15 cellular contexts compared by ENCODE assay signal in the genomic region with DNA sequence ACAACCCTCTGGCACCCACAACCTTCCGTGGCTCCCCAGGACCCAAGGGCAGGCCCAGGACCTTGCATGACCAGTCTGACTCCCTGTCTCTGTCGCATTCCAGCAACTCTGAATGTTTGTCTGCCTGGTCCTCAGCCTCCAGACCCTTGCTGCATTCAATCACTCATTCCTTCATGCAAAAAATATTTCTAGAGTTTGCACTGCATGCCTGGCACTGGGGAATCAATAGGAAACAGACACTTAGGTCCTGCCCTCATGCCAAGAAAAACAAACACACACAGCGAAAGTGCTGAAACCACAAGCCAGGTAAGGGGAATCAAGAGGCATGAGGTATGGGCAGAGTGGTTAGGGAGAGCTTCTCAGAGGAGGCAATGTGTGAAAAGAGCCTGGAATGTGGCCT. TPM values are rescaled to one million over a fixed set of nuclear protein-coding genes. Genes with fewer than 3 reads are reported as not detected.
A peak's percentile ranks its signal among the peaks of the same experiment; 100 is the strongest.
DNase-seq lines count a peak whose midpoint lies in the region; ATAC-seq and TF ChIP-seq lines count a peak whose summit lies in the region.
"Not testable (repeated sequence)": the region's sequence is repeated elsewhere in the genome, so short reads cannot be mapped to it uniquely, and the experiment has no call there.
"Had no signal": no experiment of that assay in that cellular context is flagged by ENCODE, and none has a peak within 500 bp of the region (broad histone marks: within the 10 kb centered on the region; RNA-seq: fewer than 3 reads in every experiment).

No MANE protein-coding gene starts in this region.

- not testable (repeated sequence) for H3K4ac ChIP-seq in H9 (ENCODE audit: low read depth, low read length)

- H3K4me2 ChIP-seq in H9 (ENCODE audit: insufficient read depth, insufficient read length, low read length); PC-9: not testable (repeated sequence)

- H3K4me1 ChIP-seq in H9 (ENCODE audit: insufficient read depth, low read length); PC-9 (replicated peaks; ENCODE audit: insufficient read depth); left lung; lung (ENCODE audit: control insufficient read depth in 2 of 2, insufficient read depth in 2 of 2, low read length in 2 of 2): not testable (repeated sequence)
- H3K4me1 ChIP-seq in upper lobe of left lung, result peaks cover 0 to 10% (median 0%) of the 10 kb centered on the region in 4 donors

- not testable (repeated sequence) for H3K4me3 ChIP-seq in PC-9, left lung, lung, upper lobe of left lung

- not testable (repeated sequence) for H2BK15ac ChIP-seq in H9 (ENCODE audit: low read depth, low read length)

- not testable (repeated sequence) for H4K5ac ChIP-seq in H9 (ENCODE audit: insufficient read length, low read depth, low read length)

- H2BK120ac ChIP-seq in H9 (ENCODE audit: low read depth, low read length, poor library complexity, severe bottlenecking), result not testable (repeated sequence)

- TF ChIP-seq EP300 in upper lobe of left lung (IDR thresholded peaks at IDR 0.05), result peak in 1 of 4 donors; percentile 50

- H2BK12ac ChIP-seq in H9 (ENCODE audit: insufficient read length, low read depth, low read length), result not testable (repeated sequence)

- not testable (repeated sequence) for BruUV-seq in PC-9 (replicated peaks; lab: Mats Ljungman, UMichigan)

- not testable (repeated sequence) for TF ChIP-seq CTCF in H9 (conservative IDR thresholded peaks at IDR 0.05); PC-9 (conservative IDR thresholded peaks at IDR 0.05); left lung (IDR thresholded peaks at IDR 0.05); lung (IDR thresholded peaks at IDR 0.05; ENCODE audit: control extremely low read depth, extremely low read depth); progenitor cell of endocrine pancreas (IDR thresholded peaks at IDR 0.05; ENCODE audit: unreplicated experiment); upper lobe of left lung (IDR thresholded peaks at IDR 0.05)

- H3K56ac ChIP-seq in H9 (ENCODE audit: insufficient read length, low read depth, low read length), result not testable (repeated sequence)

- DNase-seq in H9 (peak; percentile 0), PC-9 (peak; percentile 60 to 69), islet precursor cell (peak; percentile 46), lung (ENCODE audit: low spot score) (peak; percentile 77), upper lobe of left lung (peak in 1 of 2 donors; percentile 54)
- DNase-seq in left lung; progenitor cell of endocrine pancreas (ENCODE audit: low spot score, unreplicated experiment): not testable (repeated sequence)

- H2BK5ac ChIP-seq in H9 (ENCODE audit: insufficient read length, low read length), result not testable (repeated sequence)

- H3K9me2 ChIP-seq in PC-9 (ENCODE audit: insufficient read depth), result not testable (repeated sequence)

- not testable (repeated sequence) for H3K23me2 ChIP-seq in H9 (ENCODE audit: insufficient read length, low read depth, low read length, poor library complexity, severe bottlenecking)

- H3K14ac ChIP-seq in H9 (ENCODE audit: insufficient read depth, low read length), result not testable (repeated sequence)

- not testable (repeated sequence) for H3F3A ChIP-seq in PC-9 (ENCODE audit: insufficient read depth, low read depth)

- ATAC-seq in left lung; lung (ENCODE audit: insufficient read depth, low FRiP score); upper lobe of left lung (ENCODE audit: low FRiP score in 2 of 2): not testable (repeated sequence)

- intact Hi-C loops in PC-9 (cut with micrococcal nuclease; ENCODE audit: unreplicated experiment); left lung (cut with DNase I): not testable (repeated sequence)

- H3K18ac ChIP-seq in H9 (ENCODE audit: insufficient read length, low read depth, low read length), result not testable (repeated sequence)

- POLR2A ChIA-PET in PC-9 (lab: Charles Lee; ENCODE audit: unreplicated experiment), result not testable (repeated sequence)

- H3K9me3 Mint-ChIP-seq in H9; progenitor cell of endocrine pancreas (ENCODE audit: low read depth): not testable (repeated sequence)

- H3K27ac Mint-ChIP-seq in H9, result not testable (repeated sequence)
- H3K27ac Mint-ChIP-seq in progenitor cell of endocrine pancreas, result peak overlapping the region; percentile 54

- H3K36me3 Mint-ChIP-seq in H9 (ENCODE audit: insufficient read depth in 1 of 3, low read depth in 3 of 3); progenitor cell of endocrine pancreas (ENCODE audit: insufficient read depth): not testable (repeated sequence)

- not testable (repeated sequence) for H3T11ph ChIP-seq in H9 (ENCODE audit: low read length)

- H3K79me1 ChIP-seq in H9 (ENCODE audit: insufficient read depth, low read depth, low read length, poor library complexity, severe bottlenecking), result not testable (repeated sequence)

- TF ChIP-seq POLR2A in upper lobe of left lung (IDR thresholded peaks at IDR 0.05), result not testable (repeated sequence)

- CTCF ChIA-PET in PC-9 (lab: Charles Lee), result not testable (repeated sequence)

- not testable (repeated sequence) for H2AFZ ChIP-seq in H9 (ENCODE audit: low read length); PC-9

- H3K9me3 ChIP-seq in H9 (ENCODE audit: control insufficient read depth, low read depth, low read length); PC-9 (ENCODE audit: insufficient read depth, low read depth); left lung; lung (ENCODE audit: control insufficient read depth in 2 of 2, insufficient read depth in 1 of 2, low read length in 1 of 2); upper lobe of left lung: not testable (repeated sequence)

- whole genome bisulfite sequencing in H9 (ENCODE audit: extremely low coverage, insufficient read length, low lambda C conversion rate), result no CpG with 5 or more reads among the region's 3 CpGs
- 68 to 75% methylated on average over 3 of the region's 3 CpGs for WGBS in lung, 2 donors
- WGBS in upper lobe of left lung, 2 donors, result 48 to 76% methylated on average over 3 of the region's 3 CpGs

- H3K27me3 ChIP-seq in H9 (ENCODE audit: insufficient read depth, low read length); PC-9 (ENCODE audit: insufficient read depth, low read depth); left lung; lung (ENCODE audit: control insufficient read depth, insufficient read depth); upper lobe of left lung: not testable (repeated sequence)

- not testable (repeated sequence) for H3K27ac ChIP-seq in H9 (ENCODE audit: insufficient read length, low read depth, low read length); PC-9; lung (ENCODE audit: low read depth in 1 of 2, low read length in 1 of 2)
- H3K27ac ChIP-seq in left lung, result peak overlapping the region; percentile 23 to 48
- H3K27ac ChIP-seq in upper lobe of left lung, result peak overlapping the region; percentile 44 to 85 (median 58)

- H4K20me1 ChIP-seq in H9 (ENCODE audit: control insufficient read depth, insufficient read depth, insufficient read length); PC-9 (ENCODE audit: insufficient read depth): not testable (repeated sequence)

- H3K4me1 Mint-ChIP-seq in H9, result not testable (repeated sequence)
- peaks cover 13% of the 10 kb centered on the region for H3K4me1 Mint-ChIP-seq in progenitor cell of endocrine pancreas (ENCODE audit: low read depth)

- not testable (repeated sequence) for H4K91ac ChIP-seq in H9 (ENCODE audit: insufficient read length, low read depth, low read length)

- H3K9ac ChIP-seq in H9 (ENCODE audit: extremely low read depth, insufficient read length, low read length), result not testable (repeated sequence)

- not testable (repeated sequence) for H3K79me2 ChIP-seq in H9 (ENCODE audit: insufficient read depth, low read length); PC-9 (ENCODE audit: low read depth)

- not testable (repeated sequence) for H3K4me3 Mint-ChIP-seq in H9; progenitor cell of endocrine pancreas (ENCODE audit: low read depth)

- not testable (repeated sequence) for H3K36me3 ChIP-seq in PC-9 (ENCODE audit: low read depth); left lung; lung (ENCODE audit: control insufficient read depth in 2 of 2, insufficient read depth in 2 of 2, low read length in 2 of 2); upper lobe of left lung

- not testable (repeated sequence) for H4K8ac ChIP-seq in H9 (replicated peaks; ENCODE audit: insufficient read length, low read depth, low read length)

- H3K27me3 Mint-ChIP-seq in H9 (ENCODE audit: low read depth); progenitor cell of endocrine pancreas: not testable (repeated sequence)

- not testable (repeated sequence) for H2AK5ac ChIP-seq in H9 (ENCODE audit: insufficient read length, low read length)

- not testable (repeated sequence) for H2BK20ac ChIP-seq in H9 (ENCODE audit: low read depth, low read length, poor library complexity, severe bottlenecking)

- not testable (repeated sequence) for H3K23ac ChIP-seq in H9 (ENCODE audit: insufficient read length, low read depth, low read length)

RNA-seq across cellular contexts. Expression of a gene that starts 1.9 kb away (rescaled TPM):
- total RNA-seq in H9 (2021) (not detected in 2 replicates), PC-9 (2021) (0.43 and 0.63 TPM in 2 replicates), left lung (10 to 100 TPM in 1 of 2 donors, 1 to 10 TPM in 1; 6.1 to 22.4 TPM), lung (10 to 100 TPM in 1 of 2 donors, 1 to 10 TPM in 1; 4.2 to 28.5 TPM), progenitor cell of endocrine pancreas (not detected in 2 replicates), upper lobe of left lung (10 to 100 TPM; 23.0 to 94.7 (median 75.7) TPM)
- polyA plus RNA-seq in lung, result 10 to 100 TPM in 1 of 2 donors, 1 to 10 TPM in 1; 6.4 to 98.4 TPM
- total RNA-seq: A172; A673; CD4-positive, alpha-beta memory T cell; GM12878; GM23248; H1; H7 had no signal
- polyA plus RNA-seq: BJ; CD4-positive, alpha-beta memory T cell; GM12878; GM23248; H1 had no signal
